ENCODE assay signal across 8 cellular contexts in genomic region chr7:93890464-93891068, GRCh38. TPM values are rescaled to one million over a fixed set of nuclear protein-coding genes. Genes with fewer than 3 reads are reported as not detected.
DNase-seq lines count a peak whose midpoint lies in the region; ATAC-seq and TF ChIP-seq lines count a peak whose summit lies in the region.

Gene TFPI2 (minus strand): TSS chr7:93890753. CDS start chr7:93890678, 75 bp downstream.

- peak; percentile 17 for TF ChIP-seq CTCF in astrocyte of the spinal cord (IDR thresholded peaks at IDR 0.05; ENCODE audit: low read depth, low read length)

- peaks cover 23% of the 10 kb centered on the region for H3K27me3 ChIP-seq in HUES48 (ENCODE audit: control insufficient read depth, insufficient read depth, low read length)

- ATAC-seq in GM19372 (IDR thresholded peaks at IDR 0.05; ENCODE audit: low read depth, unreplicated experiment) = peak; percentile 51

- DNase-seq in AG08395 (ENCODE audit: low spot score) (peak; percentile 29), astrocyte of the spinal cord (ENCODE audit: low read depth, low spot score) (peak; percentile 57), immature natural killer cell (no peak), NOMO-1 (lab: John Stamatoyannopoulos, UW; ENCODE audit: unreplicated experiment in 2 of 2) (no peak), midbrain (lab: John Stamatoyannopoulos, UW) (no peak)
- DNase-seq in stimulated activated CD4-positive, alpha-beta T cell treated with anti-CD3 and anti-CD28 coated beads, Interleukin-15, amount 100 ng/mL, for 24 hours = peak; percentile 38

- no peaks in the 10 kb centered on the region for H3K36me3 ChIP-seq in HUES48 (ENCODE audit: control insufficient read depth, insufficient read depth, low read length)

- H3K27me3 Mint-ChIP-seq in immature natural killer cell (ENCODE audit: low read depth in 3 of 3) = peaks cover 14 to 29% (median 18%) of the 10 kb centered on the region in 3 donors

- 0 out of 2 replicates have a peak, but pooled peaks cover 3% of the 10 kb centered on the region for H3K4me1 ChIP-seq in HUES48 (ENCODE audit: control insufficient read depth, insufficient read depth, low read length)

- peaks cover 0 to 4% (median 3%) of the 10 kb centered on the region in 3 donors for H3K36me3 Mint-ChIP-seq in immature natural killer cell

- in situ Hi-C loops in astrocyte of the spinal cord (cut with HindIII; ENCODE audit: low sequenced_read_pairs) = no loop called here

- no peaks in the 10 kb centered on the region for H3K9me3 ChIP-seq in HUES48 (ENCODE audit: control insufficient read depth, insufficient read depth, low read length)

- no peak within 1 kb of the TSS for H3K27ac Mint-ChIP-seq in immature natural killer cell

- peaks cover 10 to 12% of the 10 kb centered on the region in 2 donors for H3K4me1 Mint-ChIP-seq in immature natural killer cell

- no peak within 1 kb of the TSS for H3K27ac ChIP-seq in HUES48 (ENCODE audit: low read depth, low read length)

- peak within 1 kb of the TSS; percentile 28; the same call in 1 of the 2 replicates for H3K9ac ChIP-seq in HUES48 (ENCODE audit: low read depth, low read length)

- H3K4me3 ChIP-seq in HUES48 (ENCODE audit: low read depth, low read length) (peak within 1 kb of the TSS; percentile 68), astrocyte of the spinal cord (ENCODE audit: low read depth, low read length) (peak within 1 kb of the TSS; percentile 66)

- H3K9me3 Mint-ChIP-seq in immature natural killer cell = peaks cover 0 to 4% (median 0%) of the 10 kb centered on the region in 6 donors

- peak within 1 kb of the TSS; percentile 29 to 69 (median 44) for H3K4me3 Mint-ChIP-seq in immature natural killer cell

RNA-seq across cellular contexts. Expression of gene TFPI2, which starts in this region (rescaled TPM):
- not detected for polyA plus RNA-seq in immature natural killer cell

Comparison
In these comparisons a context has a peak if more than half of its experiments do, and no peak if none do; other contexts are left out.
1. DNase-seq: peak in AG08395 (single experiment), astrocyte of the spinal cord (single experiment) and stimulated activated CD4-positive, alpha-beta T cell treated with anti-CD3 and anti-CD28 coated beads, Interleukin-15, amount 100 ng/mL, for 24 hours (single experiment); none in immature natural killer cell (0 of 3), NOMO-1 (0 of 2) and midbrain (single experiment).